21 cellular contexts compared by ENCODE assay signal in the genomic region with DNA sequence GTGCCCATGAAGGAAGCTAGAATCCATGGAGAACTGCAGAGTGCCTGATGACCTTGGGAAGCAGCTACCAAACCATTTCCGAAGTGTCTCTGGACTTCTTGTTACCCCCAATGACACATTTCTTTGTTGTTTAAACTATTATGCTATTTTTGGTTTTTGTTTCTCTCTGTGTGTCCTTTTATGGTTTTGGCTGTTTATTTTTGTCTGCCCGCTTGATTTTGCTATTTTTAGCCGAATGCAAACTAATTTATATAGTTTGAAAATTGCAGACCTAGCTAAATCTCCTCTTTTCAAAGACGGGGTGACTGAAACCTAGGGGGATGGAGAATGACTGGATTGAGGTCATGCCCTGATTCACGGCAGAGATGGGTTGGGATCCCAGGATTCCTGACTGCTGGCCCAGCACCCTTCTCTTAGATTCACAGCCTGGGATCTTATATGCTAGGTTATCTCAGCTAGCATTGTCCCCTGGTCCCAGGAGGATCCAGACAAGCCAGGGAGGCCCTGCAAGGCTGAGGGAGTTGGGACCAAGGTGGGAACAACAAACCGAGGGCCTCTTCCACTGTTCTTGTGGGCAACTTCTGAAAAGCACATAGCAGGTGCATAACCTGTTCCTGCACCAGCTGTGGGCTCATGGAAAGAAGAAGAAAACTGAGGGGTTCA.
DNase-seq lines count a peak whose midpoint lies in the region; TF ChIP-seq lines count a peak whose summit lies in the region.
"Had no signal": no experiment of that assay in that cellular context is flagged by ENCODE, and none has a peak within 500 bp of the region (broad histone marks: within the 10 kb centered on the region; RNA-seq: fewer than 3 reads in every experiment).

No MANE protein-coding gene starts in this region.

- no peak overlapping the region for H3K4me3 ChIP-seq in colonic mucosa
- H3K4me3 ChIP-seq in transverse colon: no peak overlapping the region
- H3K4me3 ChIP-seq in GM23248: no peak overlapping the region

- DNase-seq in activated effector memory CD4-positive, alpha-beta T cell treated with anti-CD3 and anti-CD28 coated beads, Interleukin-2, amount 50 U/mL, for 16 hours: peak; percentile 8
- DNase-seq in activated effector memory CD4-positive, alpha-beta T cell treated with Interleukin-2 at 50 U/mL for 16 hours: no peak
- DNase-seq in colonic mucosa (no peak), transverse colon (no peak), GM23248 (no peak), GF-D8 (lab: John Stamatoyannopoulos, UW) (no peak), AML-193 (lab: John Stamatoyannopoulos, UW) (no peak)
- DNase-seq: activated CD8-positive, alpha-beta memory T cell treated with anti-CD3 and anti-CD28 coated beads for 24 hours; cerebellar nuclear complex; DMS 273 treated with DMSO at 0.1 percent for 48 hours; hippocampal formation; Kasumi-1; kidney glomerular epithelial cell; NCI-H1092 treated with DMSO at 0.1 percent for 48 hours; NCI-H524; occipital lobe had no signal

- TF ChIP-seq EP300 in transverse colon (IDR thresholded peaks at IDR 0.05; ENCODE audit: low read depth): no peak

- peak overlapping the region in 1 of 3 experiments; percentile 14 for H3K4me3 Mint-ChIP-seq in nephron
- H3K4me3 Mint-ChIP-seq: activated T-helper 1 cell treated with anti-CD3 and anti-CD28 coated beads, Interleukin-12 subunit alpha, Interleukin-12 subunit beta, Interleukin-2, Interleukin-4 antibody, amounts not matched to agents 30 ng/mL and 10 ng/mL and 1 ng/mL, durations not matched to agents 14 hours and 24 hours and 36 hours; T-helper 2 cell treated with Interferon-gamma antibody and Interleukin-4, amounts not matched to agents 5 μg/mL and 100 μg/mL, for 36 hours had no signal

- H3K9me2 ChIP-seq in GM23248 (ENCODE audit: insufficient read depth): no peaks in the 10 kb centered on the region

- H3K4me2 ChIP-seq in GM23248 (ENCODE audit: unreplicated experiment): no peak overlapping the region

- H3K27ac Mint-ChIP-seq in nephron: peak overlapping the region; percentile 97 to 98 (median 98)
- H3K27ac Mint-ChIP-seq: activated T-helper 1 cell treated with anti-CD3 and anti-CD28 coated beads, Interleukin-12 subunit alpha, Interleukin-12 subunit beta, Interleukin-2, Interleukin-4 antibody, amounts not matched to agents 30 ng/mL and 10 ng/mL and 1 ng/mL, durations not matched to agents 14 hours and 24 hours and 36 hours; T-helper 2 cell treated with Interferon-gamma antibody and Interleukin-4, amounts not matched to agents 5 μg/mL and 100 μg/mL, for 36 hours had no signal

- WGBS in transverse colon (ENCODE audit: low coverage in 1 of 2), 2 donors: 57 to 67% methylated on average over 5 to 6 of the region's 6 CpGs
- WGBS in GM23248 (ENCODE audit: low coverage in 1 of 2, low lambda C conversion rate in 2 of 2, missing lambda C conversion rate in 2 of 2), 2 experiments: 64 to 65% methylated on average over 6 of the region's 6 CpGs

- H3K36me3 Mint-ChIP-seq in nephron (ENCODE audit: low read depth): no peaks in the 10 kb centered on the region

- H3K4me1 ChIP-seq in colonic mucosa (peaks cover 9% of the 10 kb centered on the region), transverse colon (peaks cover 27 to 50% (median 38%) of the 10 kb centered on the region in 4 donors), GM23248 (ENCODE audit: insufficient read depth) (peaks cover 22% of the 10 kb centered on the region)

- H3K36me3 ChIP-seq in colonic mucosa (no peaks in the 10 kb centered on the region), transverse colon (no peaks in the 10 kb centered on the region), GM23248 (ENCODE audit: low read depth) (no peaks in the 10 kb centered on the region)

- H4K20me1 ChIP-seq in GM23248 (ENCODE audit: insufficient read depth): no peaks in the 10 kb centered on the region

- no peaks in the 10 kb centered on the region for H3K9me3 Mint-ChIP-seq in nephron
- H3K9me3 Mint-ChIP-seq: activated T-helper 1 cell treated with anti-CD3 and anti-CD28 coated beads, Interleukin-12 subunit alpha, Interleukin-12 subunit beta, Interleukin-2, Interleukin-4 antibody, amounts not matched to agents 30 ng/mL and 10 ng/mL and 1 ng/mL, durations not matched to agents 14 hours and 24 hours and 36 hours; T-helper 2 cell treated with Interferon-gamma antibody and Interleukin-4, amounts not matched to agents 5 μg/mL and 100 μg/mL, for 36 hours had no signal

- H3F3A ChIP-seq in GM23248 (ENCODE audit: insufficient read depth): no peaks in the 10 kb centered on the region

- intact Hi-C loops in colonic mucosa (cut with DNase I) (no loop called here), transverse colon (cut with DNase I; ENCODE audit: low total_unique reads) (no loop called here)

- no peaks in the 10 kb centered on the region for H3K79me2 ChIP-seq in GM23248 (ENCODE audit: insufficient read depth)

- TF ChIP-seq CTCF in colonic mucosa (IDR thresholded peaks at IDR 0.05) (no peak), nephron (IDR thresholded peaks at IDR 0.05; ENCODE audit: unreplicated experiment in 3 of 3) (no peak), transverse colon (IDR thresholded peaks at IDR 0.05) (no peak)

- H3K9ac ChIP-seq in colonic mucosa (ENCODE audit: low read depth in 2 of 2, low read length in 2 of 2) (no peak overlapping the region), GM23248 (no peak overlapping the region)

- H3K9me3 ChIP-seq in colonic mucosa: no peaks in the 10 kb centered on the region
- no peaks in the 10 kb centered on the region for H3K9me3 ChIP-seq in transverse colon
- no peaks in the 10 kb centered on the region for H3K9me3 ChIP-seq in GM23248 (ENCODE audit: low read depth)

- TF ChIP-seq POLR2A in transverse colon (IDR thresholded peaks at IDR 0.05): no peak

- no peak overlapping the region for H2AFZ ChIP-seq in GM23248

- peaks cover 56% of the 10 kb centered on the region for H3K4me1 Mint-ChIP-seq in nephron

- H3K27ac ChIP-seq in colonic mucosa (peak overlapping the region; percentile 69), transverse colon (peak overlapping the region; percentile 69 to 80 (median 80)), GM23248 (no peak overlapping the region)
- H3K27ac ChIP-seq: 22Rv1, C4-2B had no signal

- H3K27me3 ChIP-seq in colonic mucosa (no peaks in the 10 kb centered on the region), transverse colon (no peaks in the 10 kb centered on the region), GM23248 (replicated peaks; ENCODE audit: insufficient read depth) (no peaks in the 10 kb centered on the region)

- H3K27me3 Mint-ChIP-seq in nephron (ENCODE audit: low read depth): peaks cover 3% of the 10 kb centered on the region

- in situ Hi-C loops in transverse colon (cut with MboI; ENCODE audit: low pct_ligation_motif_present in 1 of 4, low pct_unique_long_range_greater_than_20kb in 1 of 4, low sequenced_read_pairs in 3 of 4) (no loop called here), GM23248 (cut with MboI) (no loop called here)
